9 cellular contexts compared by ENCODE assay signal in genomic region chr10:3844626-3845025, GRCh38.
"Had no signal": no experiment of that assay in that cellular context is flagged by ENCODE, and none has a peak within 500 bp of the region (broad histone marks: within the 10 kb centered on the region; RNA-seq: fewer than 3 reads in every experiment).

No MANE protein-coding gene starts in this region.

- H3K27ac ChIP-seq: GM23248, HL-60 had no signal

- FAIRE-seq: HepG2 had no signal

- DNase-seq: GM23248, GOT3, H7, HFFc6, KG1 had no signal

- H3K4me3 ChIP-seq: GM23248, HAP-1 had no signal

- H3K9ac ChIP-seq: GM23248 had no signal

- H2AFZ ChIP-seq: GM23248 had no signal

- H3K36me3 ChIP-seq: HAP-1 had no signal

- H3K4me1 ChIP-seq: HAP-1 had no signal

- H3K9me3 ChIP-seq: HAP-1 had no signal

- ATAC-seq: HCT116, HepG2 had no signal
